1 cellular context compared by ENCODE assay signal in the genomic region with DNA sequence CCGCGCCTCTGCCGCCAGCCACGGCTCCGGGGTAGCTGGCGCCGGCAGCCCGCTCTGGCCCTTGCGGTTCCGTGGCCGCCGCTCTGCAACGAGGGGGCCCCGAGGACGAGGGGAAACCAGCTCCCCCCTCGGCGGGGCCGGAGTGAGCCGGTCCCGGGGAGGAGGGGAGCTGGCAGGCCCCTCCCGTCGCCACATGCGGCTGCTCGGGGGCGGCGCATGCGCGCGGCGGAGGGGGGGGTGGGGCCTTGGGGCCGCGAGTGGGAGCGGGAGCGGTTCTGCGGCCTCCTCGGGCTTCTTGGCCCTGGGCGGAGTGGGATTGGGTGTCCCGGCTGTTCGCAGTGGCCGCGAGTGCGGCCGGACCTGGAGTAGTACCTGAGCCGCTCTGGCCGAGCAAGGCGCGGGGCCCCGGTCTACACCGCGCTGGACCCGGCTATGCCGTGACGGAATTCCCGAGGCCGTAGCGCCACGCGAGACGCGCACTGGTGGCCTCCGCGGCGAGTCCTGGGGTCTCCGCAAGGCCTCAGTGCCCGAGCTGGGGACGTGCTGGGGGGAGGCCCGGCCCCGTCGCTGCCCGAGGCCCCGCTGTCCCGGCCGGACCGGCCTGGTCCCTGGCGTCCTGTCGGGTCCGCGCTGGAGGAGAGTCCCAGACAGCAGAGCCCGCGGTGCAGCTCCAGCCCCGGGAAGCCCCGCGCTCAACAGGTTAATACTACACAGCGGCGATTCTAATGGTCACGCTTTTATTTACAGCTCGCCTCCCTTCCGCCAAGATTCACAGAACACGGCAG.
TF ChIP-seq lines count a peak whose summit lies in the region.

No MANE protein-coding gene starts in this region.

TF ChIP-seq in K562, 482 proteins besides CTCF, POLR2A, EP300 and RAD21 (continued from another document and continues in another):
- TF ChIP-seq, protein P1, sequence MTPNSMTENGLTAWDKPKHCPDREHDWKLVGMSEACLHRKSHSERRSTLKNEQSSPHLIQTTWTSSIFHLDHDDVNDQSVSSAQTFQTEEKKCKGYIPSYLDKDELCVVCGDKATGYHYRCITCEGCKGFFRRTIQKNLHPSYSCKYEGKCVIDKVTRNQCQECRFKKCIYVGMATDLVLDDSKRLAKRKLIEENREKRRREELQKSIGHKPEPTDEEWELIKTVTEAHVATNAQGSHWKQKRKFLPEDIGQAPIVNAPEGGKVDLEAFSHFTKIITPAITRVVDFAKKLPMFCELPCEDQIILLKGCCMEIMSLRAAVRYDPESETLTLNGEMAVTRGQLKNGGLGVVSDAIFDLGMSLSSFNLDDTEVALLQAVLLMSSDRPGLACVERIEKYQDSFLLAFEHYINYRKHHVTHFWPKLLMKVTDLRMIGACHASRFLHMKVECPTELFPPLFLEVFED (CRISPR knock-in tag; conservative IDR thresholded peaks at IDR 0.05) = no peak
- peak; percentile 92 to 99 for TF ChIP-seq MAZ (CRISPR knock-in tag; conservative IDR thresholded peaks at IDR 0.05 in 1 of 2, IDR thresholded peaks at IDR 0.05 in 1 of 2)
- peak; percentile 48; the same call in 1 of the 2 replicates for TF ChIP-seq KDM2B (CRISPR knock-in tag; IDR thresholded peaks at IDR 0.05)
- TF ChIP-seq KLF6 (CRISPR knock-in tag; IDR thresholded peaks at IDR 0.05; ENCODE audit: borderline replicate concordance) = no peak
- TF ChIP-seq, protein P2, sequence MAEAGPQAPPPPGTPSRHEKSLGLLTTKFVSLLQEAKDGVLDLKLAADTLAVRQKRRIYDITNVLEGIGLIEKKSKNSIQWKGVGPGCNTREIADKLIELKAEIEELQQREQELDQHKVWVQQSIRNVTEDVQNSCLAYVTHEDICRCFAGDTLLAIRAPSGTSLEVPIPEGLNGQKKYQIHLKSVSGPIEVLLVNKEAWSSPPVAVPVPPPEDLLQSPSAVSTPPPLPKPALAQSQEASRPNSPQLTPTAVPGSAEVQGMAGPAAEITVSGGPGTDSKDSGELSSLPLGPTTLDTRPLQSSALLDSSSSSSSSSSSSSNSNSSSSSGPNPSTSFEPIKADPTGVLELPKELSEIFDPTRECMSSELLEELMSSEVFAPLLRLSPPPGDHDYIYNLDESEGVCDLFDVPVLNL (CRISPR knock-in tag; IDR thresholded peaks at IDR 0.05; ENCODE audit: low read depth) = no peak; the same call in 1 of the 2 replicates
- TF ChIP-seq, protein P3, sequence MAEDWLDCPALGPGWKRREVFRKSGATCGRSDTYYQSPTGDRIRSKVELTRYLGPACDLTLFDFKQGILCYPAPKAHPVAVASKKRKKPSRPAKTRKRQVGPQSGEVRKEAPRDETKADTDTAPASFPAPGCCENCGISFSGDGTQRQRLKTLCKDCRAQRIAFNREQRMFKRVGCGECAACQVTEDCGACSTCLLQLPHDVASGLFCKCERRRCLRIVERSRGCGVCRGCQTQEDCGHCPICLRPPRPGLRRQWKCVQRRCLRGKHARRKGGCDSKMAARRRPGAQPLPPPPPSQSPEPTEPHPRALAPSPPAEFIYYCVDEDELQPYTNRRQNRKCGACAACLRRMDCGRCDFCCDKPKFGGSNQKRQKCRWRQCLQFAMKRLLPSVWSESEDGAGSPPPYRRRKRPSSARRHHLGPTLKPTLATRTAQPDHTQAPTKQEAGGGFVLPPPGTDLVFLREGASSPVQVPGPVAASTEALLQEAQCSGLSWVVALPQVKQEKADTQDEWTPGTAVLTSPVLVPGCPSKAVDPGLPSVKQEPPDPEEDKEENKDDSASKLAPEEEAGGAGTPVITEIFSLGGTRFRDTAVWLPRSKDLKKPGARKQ (CRISPR knock-in tag; IDR thresholded peaks at IDR 0.05) = no peak
- TF ChIP-seq HDAC2 (IDR thresholded peaks at IDR 0.05) = 0 out of 2 replicates have a peak, but pooled peaks have one; percentile 55
- peak; percentile 89 for TF ChIP-seq RBBP5 (IDR thresholded peaks at IDR 0.05; ENCODE audit: borderline replicate concordance, insufficient read depth, low read length, poor library complexity, severe bottlenecking)
- TF ChIP-seq KLF13 (tag; IDR thresholded peaks at IDR 0.05; ENCODE audit: borderline replicate concordance, low read depth) = peak; percentile 24; the same call in 1 of the 2 replicates
- TF ChIP-seq, protein P4, sequence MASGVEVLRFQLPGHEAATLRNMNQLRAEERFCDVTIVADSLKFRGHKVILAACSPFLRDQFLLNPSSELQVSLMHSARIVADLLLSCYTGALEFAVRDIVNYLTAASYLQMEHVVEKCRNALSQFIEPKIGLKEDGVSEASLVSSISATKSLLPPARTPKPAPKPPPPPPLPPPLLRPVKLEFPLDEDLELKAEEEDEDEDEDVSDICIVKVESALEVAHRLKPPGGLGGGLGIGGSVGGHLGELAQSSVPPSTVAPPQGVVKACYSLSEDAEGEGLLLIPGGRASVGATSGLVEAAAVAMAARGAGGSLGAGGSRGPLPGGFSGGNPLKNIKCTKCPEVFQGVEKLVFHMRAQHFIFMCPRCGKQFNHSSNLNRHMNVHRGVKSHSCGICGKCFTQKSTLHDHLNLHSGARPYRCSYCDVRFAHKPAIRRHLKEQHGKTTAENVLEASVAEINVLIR (CRISPR knock-in tag; IDR thresholded peaks at IDR 0.05) = no peak
- peak; percentile 19 for TF ChIP-seq SMAD4 (CRISPR knock-in tag; conservative IDR thresholded peaks at IDR 0.05)
- TF ChIP-seq RNF2 (IDR thresholded peaks at IDR 0.05) = 0 out of 2 replicates have a peak, but pooled peaks have one; percentile 38
- TF ChIP-seq KDM5B (IDR thresholded peaks at IDR 0.05; ENCODE audit: insufficient replicate concordance, low read depth, low read length) = peak; percentile 87
- peak; percentile 74; the same call in 1 of the 2 replicates for TF ChIP-seq KAT7 (CRISPR knock-in tag; IDR thresholded peaks at IDR 0.05; ENCODE audit: borderline replicate concordance)
- no peak for TF ChIP-seq GABPA (tag; conservative IDR thresholded peaks at IDR 0.05; ENCODE audit: low read depth)
- TF ChIP-seq, protein P5, sequence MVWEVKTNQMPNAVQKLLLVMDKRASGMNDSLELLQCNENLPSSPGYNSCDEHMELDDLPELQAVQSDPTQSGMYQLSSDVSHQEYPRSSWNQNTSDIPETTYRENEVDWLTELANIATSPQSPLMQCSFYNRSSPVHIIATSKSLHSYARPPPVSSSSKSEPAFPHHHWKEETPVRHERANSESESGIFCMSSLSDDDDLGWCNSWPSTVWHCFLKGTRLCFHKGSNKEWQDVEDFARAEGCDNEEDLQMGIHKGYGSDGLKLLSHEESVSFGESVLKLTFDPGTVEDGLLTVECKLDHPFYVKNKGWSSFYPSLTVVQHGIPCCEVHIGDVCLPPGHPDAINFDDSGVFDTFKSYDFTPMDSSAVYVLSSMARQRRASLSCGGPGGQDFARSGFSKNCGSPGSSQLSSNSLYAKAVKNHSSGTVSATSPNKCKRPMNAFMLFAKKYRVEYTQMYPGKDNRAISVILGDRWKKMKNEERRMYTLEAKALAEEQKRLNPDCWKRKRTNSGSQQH (CRISPR knock-in tag; IDR thresholded peaks at IDR 0.05) = peak; percentile 10; the same call in 1 of the 2 replicates
- no peak for TF ChIP-seq TRIM28 (IDR thresholded peaks at IDR 0.05)
- TF ChIP-seq, protein P6, sequence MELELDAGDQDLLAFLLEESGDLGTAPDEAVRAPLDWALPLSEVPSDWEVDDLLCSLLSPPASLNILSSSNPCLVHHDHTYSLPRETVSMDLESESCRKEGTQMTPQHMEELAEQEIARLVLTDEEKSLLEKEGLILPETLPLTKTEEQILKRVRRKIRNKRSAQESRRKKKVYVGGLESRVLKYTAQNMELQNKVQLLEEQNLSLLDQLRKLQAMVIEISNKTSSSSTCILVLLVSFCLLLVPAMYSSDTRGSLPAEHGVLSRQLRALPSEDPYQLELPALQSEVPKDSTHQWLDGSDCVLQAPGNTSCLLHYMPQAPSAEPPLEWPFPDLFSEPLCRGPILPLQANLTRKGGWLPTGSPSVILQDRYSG (tag; conservative IDR thresholded peaks at IDR 0.05; ENCODE audit: low read depth) = no peak
- TF ChIP-seq FOXK1 (CRISPR knock-in tag; IDR thresholded peaks at IDR 0.05; ENCODE audit: borderline replicate concordance) = peak; percentile 78; the same call in 1 of the 2 replicates
- peak; percentile 95 for TF ChIP-seq SAFB (IDR thresholded peaks at IDR 0.05; ENCODE audit: borderline replicate concordance, low read depth, low read length)
- no peak for TF ChIP-seq ZNF445 (CRISPR knock-in tag; IDR thresholded peaks at IDR 0.05; ENCODE audit: low read depth)
- no peak for TF ChIP-seq TAL1 (IDR thresholded peaks at IDR 0.05)
- TF ChIP-seq, protein P7, sequence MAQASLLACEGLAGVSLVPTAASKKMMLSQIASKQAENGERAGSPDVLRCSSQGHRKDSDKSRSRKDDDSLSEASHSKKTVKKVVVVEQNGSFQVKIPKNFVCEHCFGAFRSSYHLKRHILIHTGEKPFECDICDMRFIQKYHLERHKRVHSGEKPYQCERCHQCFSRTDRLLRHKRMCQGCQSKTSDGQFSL (CRISPR knock-in tag; IDR thresholded peaks at IDR 0.05) = peak; percentile 89
- TF ChIP-seq, protein P7 (tag; IDR thresholded peaks at IDR 0.05) = peak in 1 of 2 experiments; percentile 92; a peak in 2 of 4 replicates
- TF ChIP-seq ZNF134 (CRISPR knock-in tag; conservative IDR thresholded peaks at IDR 0.05) = no peak
- TF ChIP-seq TBL1XR1 (IDR thresholded peaks at IDR 0.05; ENCODE audit: low read length in 2 of 2) = peak in 1 of 2 experiments; percentile 27; a peak in 1 of 4 replicates
- TF ChIP-seq RB1 (IDR thresholded peaks at IDR 0.05; ENCODE audit: low read depth) = peak; percentile 100
- no peak for TF ChIP-seq ZC3H4 (CRISPR knock-in tag; IDR thresholded peaks at IDR 0.05; ENCODE audit: borderline replicate concordance)
- no peak for TF ChIP-seq ZNF3 (CRISPR knock-in tag; IDR thresholded peaks at IDR 0.05)
- TF ChIP-seq STAG1 (CRISPR knock-in tag; IDR thresholded peaks at IDR 0.05; ENCODE audit: borderline replicate concordance) = no peak
- TF ChIP-seq, protein P8, sequence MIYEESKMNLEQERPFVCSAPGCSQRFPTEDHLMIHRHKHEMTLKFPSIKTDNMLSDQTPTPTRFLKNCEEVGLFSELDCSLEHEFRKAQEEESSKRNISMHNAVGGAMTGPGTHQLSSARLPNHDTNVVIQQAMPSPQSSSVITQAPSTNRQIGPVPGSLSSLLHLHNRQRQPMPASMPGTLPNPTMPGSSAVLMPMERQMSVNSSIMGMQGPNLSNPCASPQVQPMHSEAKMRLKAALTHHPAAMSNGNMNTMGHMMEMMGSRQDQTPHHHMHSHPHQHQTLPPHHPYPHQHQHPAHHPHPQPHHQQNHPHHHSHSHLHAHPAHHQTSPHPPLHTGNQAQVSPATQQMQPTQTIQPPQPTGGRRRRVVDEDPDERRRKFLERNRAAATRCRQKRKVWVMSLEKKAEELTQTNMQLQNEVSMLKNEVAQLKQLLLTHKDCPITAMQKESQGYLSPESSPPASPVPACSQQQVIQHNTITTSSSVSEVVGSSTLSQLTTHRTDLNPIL (CRISPR knock-in tag; IDR thresholded peaks at IDR 0.05) = no peak
- TF ChIP-seq DDX20 (tag; IDR thresholded peaks at IDR 0.05; ENCODE audit: low read depth) = no peak
- TF ChIP-seq ESRRB (CRISPR knock-in tag; IDR thresholded peaks at IDR 0.05; ENCODE audit: borderline replicate concordance) = no peak
- TF ChIP-seq, protein P9, sequence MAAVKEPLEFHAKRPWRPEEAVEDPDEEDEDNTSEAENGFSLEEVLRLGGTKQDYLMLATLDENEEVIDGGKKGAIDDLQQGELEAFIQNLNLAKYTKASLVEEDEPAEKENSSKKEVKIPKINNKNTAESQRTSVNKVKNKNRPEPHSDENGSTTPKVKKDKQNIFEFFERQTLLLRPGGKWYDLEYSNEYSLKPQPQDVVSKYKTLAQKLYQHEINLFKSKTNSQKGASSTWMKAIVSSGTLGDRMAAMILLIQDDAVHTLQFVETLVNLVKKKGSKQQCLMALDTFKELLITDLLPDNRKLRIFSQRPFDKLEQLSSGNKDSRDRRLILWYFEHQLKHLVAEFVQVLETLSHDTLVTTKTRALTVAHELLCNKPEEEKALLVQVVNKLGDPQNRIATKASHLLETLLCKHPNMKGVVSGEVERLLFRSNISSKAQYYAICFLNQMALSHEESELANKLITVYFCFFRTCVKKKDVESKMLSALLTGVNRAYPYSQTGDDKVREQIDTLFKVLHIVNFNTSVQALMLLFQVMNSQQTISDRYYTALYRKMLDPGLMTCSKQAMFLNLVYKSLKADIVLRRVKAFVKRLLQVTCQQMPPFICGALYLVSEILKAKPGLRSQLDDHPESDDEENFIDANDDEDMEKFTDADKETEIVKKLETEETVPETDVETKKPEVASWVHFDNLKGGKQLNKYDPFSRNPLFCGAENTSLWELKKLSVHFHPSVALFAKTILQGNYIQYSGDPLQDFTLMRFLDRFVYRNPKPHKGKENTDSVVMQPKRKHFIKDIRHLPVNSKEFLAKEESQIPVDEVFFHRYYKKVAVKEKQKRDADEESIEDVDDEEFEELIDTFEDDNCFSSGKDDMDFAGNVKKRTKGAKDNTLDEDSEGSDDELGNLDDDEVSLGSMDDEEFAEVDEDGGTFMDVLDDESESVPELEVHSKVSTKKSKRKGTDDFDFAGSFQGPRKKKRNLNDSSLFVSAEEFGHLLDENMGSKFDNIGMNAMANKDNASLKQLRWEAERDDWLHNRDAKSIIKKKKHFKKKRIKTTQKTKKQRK (IDR thresholded peaks at IDR 0.05; ENCODE audit: borderline replicate concordance, low read depth, low read length) = no peak
- TF ChIP-seq POLR2B (IDR thresholded peaks at IDR 0.05; ENCODE audit: low read depth, partially characterized antibody) = peak; percentile 88
- no peak for TF ChIP-seq CHCHD3 (CRISPR knock-in tag; IDR thresholded peaks at IDR 0.05)
- peak; percentile 75; the same call in 1 of the 2 replicates for TF ChIP-seq MBD2 (IDR thresholded peaks at IDR 0.05; ENCODE audit: borderline replicate concordance, low read depth)
- TF ChIP-seq, protein P10, sequence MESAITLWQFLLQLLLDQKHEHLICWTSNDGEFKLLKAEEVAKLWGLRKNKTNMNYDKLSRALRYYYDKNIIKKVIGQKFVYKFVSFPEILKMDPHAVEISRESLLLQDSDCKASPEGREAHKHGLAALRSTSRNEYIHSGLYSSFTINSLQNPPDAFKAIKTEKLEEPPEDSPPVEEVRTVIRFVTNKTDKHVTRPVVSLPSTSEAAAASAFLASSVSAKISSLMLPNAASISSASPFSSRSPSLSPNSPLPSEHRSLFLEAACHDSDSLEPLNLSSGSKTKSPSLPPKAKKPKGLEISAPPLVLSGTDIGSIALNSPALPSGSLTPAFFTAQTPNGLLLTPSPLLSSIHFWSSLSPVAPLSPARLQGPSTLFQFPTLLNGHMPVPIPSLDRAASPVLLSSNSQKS (CRISPR knock-in tag; IDR thresholded peaks at IDR 0.05) = no peak
- TF ChIP-seq, protein P11, sequence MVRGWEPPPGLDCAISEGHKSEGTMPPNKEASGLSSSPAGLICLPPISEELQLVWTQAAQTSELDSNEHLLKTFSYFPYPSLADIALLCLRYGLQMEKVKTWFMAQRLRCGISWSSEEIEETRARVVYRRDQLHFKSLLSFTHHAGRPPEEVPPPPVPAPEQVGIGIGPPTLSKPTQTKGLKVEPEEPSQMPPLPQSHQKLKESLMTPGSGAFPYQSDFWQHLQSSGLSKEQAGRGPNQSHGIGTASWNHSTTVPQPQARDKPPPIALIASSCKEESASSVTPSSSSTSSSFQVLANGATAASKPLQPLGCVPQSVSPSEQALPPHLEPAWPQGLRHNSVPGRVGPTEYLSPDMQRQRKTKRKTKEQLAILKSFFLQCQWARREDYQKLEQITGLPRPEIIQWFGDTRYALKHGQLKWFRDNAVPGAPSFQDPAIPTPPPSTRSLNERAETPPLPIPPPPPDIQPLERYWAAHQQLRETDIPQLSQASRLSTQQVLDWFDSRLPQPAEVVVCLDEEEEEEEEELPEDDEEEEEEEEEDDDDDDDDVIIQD (CRISPR knock-in tag; IDR thresholded peaks at IDR 0.05) = no peak
- TF ChIP-seq MTA2 (IDR thresholded peaks at IDR 0.05; ENCODE audit: low read depth) = 0 out of 2 replicates have a peak, but pooled peaks have one; percentile 3
- TF ChIP-seq TFAM (CRISPR knock-in tag; conservative IDR thresholded peaks at IDR 0.05) = no peak
- peak; percentile 57; the same call in 1 of the 2 replicates for TF ChIP-seq NFIC (IDR thresholded peaks at IDR 0.05)
- no peak for TF ChIP-seq FUS (optimal IDR thresholded peaks at IDR 0.05; ENCODE audit: low read depth, low read length)
